In genomic region chr15:39582977-39583585, GRCh38 we compare ENCODE assay signal across 13 cellular contexts. TPM values are rescaled to one million over a fixed set of nuclear protein-coding genes. Genes with fewer than 3 reads are reported as not detected.
A peak's percentile ranks its signal among the peaks of the same experiment; 100 is the strongest.
DNase-seq lines count a peak whose midpoint lies in the region; FAIRE-seq and TF ChIP-seq lines count a peak whose summit lies in the region.
"Had no signal": no experiment of that assay in that cellular context is flagged by ENCODE, and none has a peak within 500 bp of the region (broad histone marks: within the 10 kb centered on the region; RNA-seq: fewer than 3 reads in every experiment).

No MANE protein-coding gene starts in this region.

- peak overlapping the region; percentile 89 to 97 (median 96) for H3K27ac ChIP-seq in sigmoid colon

- no peak for TF ChIP-seq EP300 in sigmoid colon (IDR thresholded peaks at IDR 0.05)

- H3K4me3 ChIP-seq in iPS-18c (ENCODE audit: insufficient read depth, low read depth, low read length) (peak overlapping the region; percentile 83; the same call in 1 of the 2 replicates), sigmoid colon (peak overlapping the region; percentile 41 to 77 (median 70))

- H3K36me3 ChIP-seq in sigmoid colon, result peaks cover 36 to 64% (median 42%) of the 10 kb centered on the region in 4 donors

- no peaks in the 10 kb centered on the region for H3K27me3 ChIP-seq in sigmoid colon
- H3K27me3 ChIP-seq: foreskin keratinocyte had no signal

- H3K9me3 ChIP-seq in iPS-18c (ENCODE audit: control insufficient read depth, insufficient read depth, low read length) (no peaks in the 10 kb centered on the region), sigmoid colon (no peaks in the 10 kb centered on the region)

- peak; percentile 14 for FAIRE-seq in GM12892 (lab: Jason Lieb, UNC)
- FAIRE-seq: HTR-8/SVneo had no signal

- DNase-seq in GM12892 (ENCODE audit: insufficient read length) (no peak), astrocyte of the hippocampus (ENCODE audit: low read depth, low spot score) (peak; percentile 31), sigmoid colon (no peak), NCI-H524 treated with DMSO at 0.1 percent for 48 hours (lab: John Stamatoyannopoulos, UW) (no peak), GM10266 (ENCODE audit: extremely low spot score) (no peak), LoVo (ENCODE audit: low spot score) (no peak), NCI-H1417 treated with DMSO at 0.1 percent for 48 hours (lab: John Stamatoyannopoulos, UW) (no peak)
- DNase-seq: activated effector memory CD4-positive, alpha-beta T cell treated with Interleukin-2 at 50 U/mL for 16 hours; DMS153; T1000 had no signal

- intact Hi-C loops in sigmoid colon (cut with DNase I), result loop anchor here (5.0 to 10.0 kb wide), 6 partner anchors 174 to 1331 kb away; partner anchors contain the start of gene SPRED1

- peaks cover 0 to 88% (median 80%) of the 10 kb centered on the region in 4 donors for H3K4me1 ChIP-seq in sigmoid colon

- no peak for TF ChIP-seq CTCF in sigmoid colon (IDR thresholded peaks at IDR 0.05)
- no peak for TF ChIP-seq CTCF in GM10266 (IDR thresholded peaks at IDR 0.05; ENCODE audit: control insufficient read depth, insufficient read depth, low read depth, missing control alignments)

- TF ChIP-seq POLR2A in GM12892 (IDR thresholded peaks at IDR 0.05; ENCODE audit: low read depth, low read length), result no peak
- no peak for TF ChIP-seq POLR2A in sigmoid colon (IDR thresholded peaks at IDR 0.05)

- WGBS in sigmoid colon, 2 donors, result 11 to 56% methylated on average over 4 of the region's 4 CpGs

RNA-seq across cellular contexts. Expression of gene THBS1, which starts 2.2 kb away (rescaled TPM):
- polyA plus RNA-seq in GM12892 (2012; ENCODE audit: missing spikeins), result 0.23 TPM
- total RNA-seq in sigmoid colon, result 1,000 to 10,000 TPM in 1 of 4 donors, 100 to 1,000 TPM in 3; 172 to 3,974 (median 496) TPM
- polyA plus RNA-seq in sigmoid colon, result 10 to 100 TPM; 13.2 to 95.5 (median 16.8) TPM
